ENCODE assay signal across 8 cellular contexts in genomic region chr20:48283470-48284110, GRCh38.
DNase-seq lines count a peak whose midpoint lies in the region; ATAC-seq and TF ChIP-seq lines count a peak whose summit lies in the region.

No MANE protein-coding gene starts in this region.

- TF ChIP-seq CTCF in fibroblast of mammary gland (conservative IDR thresholded peaks at IDR 0.05; ENCODE audit: control insufficient read depth, insufficient read depth, low read depth, low read length), result no peak

- H3K4me3 ChIP-seq in fibroblast of mammary gland (ENCODE audit: control insufficient read depth, low read depth, low read length), result no peak overlapping the region

- no peaks in the 10 kb centered on the region for H3K27me3 Mint-ChIP-seq in activated T-helper 2 cell treated with anti-CD3 and anti-CD28 coated beads, Interferon-gamma antibody, Interleukin-2, Interleukin-4, amounts not matched to agents 10 μg/mL and 5 μg/mL and 100 μg/mL, durations not matched to agents 14 hours and 24 hours and 36 hours (ENCODE audit: low read depth)

- in situ Hi-C loops in Caki2 (cut with HindIII; ENCODE audit: low pct_unique_long_range_greater_than_20kb, low sequenced_read_pairs), result no loop called here

- DNase-seq in Caki2 (ENCODE audit: low read depth) (peak; percentile 65), RPMI7951 (ENCODE audit: low read depth) (peak; percentile 97), fibroblast of mammary gland (ENCODE audit: low read depth) (peak; percentile 77), non-pigmented ciliary epithelial cell (ENCODE audit: low read depth) (peak; percentile 98), NCI-H2171 treated with DMSO at 0.1 percent for 48 hours (lab: John Stamatoyannopoulos, UW) (no peak)
- no peak for DNase-seq in activated T-helper 2 cell treated with anti-CD3 and anti-CD28 coated beads, Interferon-gamma antibody, Interleukin-2, Interleukin-4, amounts not matched to agents 10 μg/mL and 5 μg/mL and 100 μg/mL, durations not matched to agents 14 hours and 24 hours and 36 hours (ENCODE audit: low spot score)

- no peak overlapping the region for H3K4me3 Mint-ChIP-seq in activated T-helper 2 cell treated with anti-CD3 and anti-CD28 coated beads, Interferon-gamma antibody, Interleukin-2, Interleukin-4, amounts not matched to agents 10 μg/mL and 5 μg/mL and 100 μg/mL, durations not matched to agents 14 hours and 24 hours and 36 hours (ENCODE audit: low read depth)

- intact Hi-C loops in activated T-helper 2 cell treated with anti-CD3 and anti-CD28 coated beads, Interferon-gamma antibody, Interleukin-2, Interleukin-4, amounts not matched to agents 10 μg/mL and 5 μg/mL and 100 μg/mL, durations not matched to agents 14 hours and 24 hours and 36 hours (cut with micrococcal nuclease), result no loop called here

- H3K36me3 Mint-ChIP-seq in activated T-helper 2 cell treated with anti-CD3 and anti-CD28 coated beads, Interferon-gamma antibody, Interleukin-2, Interleukin-4, amounts not matched to agents 10 μg/mL and 5 μg/mL and 100 μg/mL, durations not matched to agents 14 hours and 24 hours and 36 hours (ENCODE audit: low read depth), result no peaks in the 10 kb centered on the region

- no peak overlapping the region for H3K27ac Mint-ChIP-seq in activated T-helper 2 cell treated with anti-CD3 and anti-CD28 coated beads, Interferon-gamma antibody, Interleukin-2, Interleukin-4, amounts not matched to agents 10 μg/mL and 5 μg/mL and 100 μg/mL, durations not matched to agents 14 hours and 24 hours and 36 hours

- H3K9me3 Mint-ChIP-seq in activated T-helper 2 cell treated with anti-CD3 and anti-CD28 coated beads, Interferon-gamma antibody, Interleukin-2, Interleukin-4, amounts not matched to agents 10 μg/mL and 5 μg/mL and 100 μg/mL, durations not matched to agents 14 hours and 24 hours and 36 hours, result no peaks in the 10 kb centered on the region

- ATAC-seq in GM19395 (IDR thresholded peaks at IDR 0.05; ENCODE audit: unreplicated experiment), result no peak
- no peak for ATAC-seq in GM19023 (IDR thresholded peaks at IDR 0.05; ENCODE audit: unreplicated experiment)

- no peaks in the 10 kb centered on the region for H3K4me1 Mint-ChIP-seq in activated T-helper 2 cell treated with anti-CD3 and anti-CD28 coated beads, Interferon-gamma antibody, Interleukin-2, Interleukin-4, amounts not matched to agents 10 μg/mL and 5 μg/mL and 100 μg/mL, durations not matched to agents 14 hours and 24 hours and 36 hours (ENCODE audit: low read depth)

Comparison
In these comparisons a context has a peak if more than half of its experiments do, and no peak if none do; other contexts are left out.
1. DNase-seq: peak in Caki2 (single experiment), RPMI7951 (single experiment), fibroblast of mammary gland (single experiment) and non-pigmented ciliary epithelial cell (single experiment); none in NCI-H2171 treated with DMSO at 0.1 percent for 48 hours (single experiment) and activated T-helper 2 cell treated with anti-CD3 and anti-CD28 coated beads, Interferon-gamma antibody, Interleukin-2, Interleukin-4, amounts not matched to agents 10 μg/mL and 5 μg/mL and 100 μg/mL, durations not matched to agents 14 hours and 24 hours and 36 hours (single experiment).